In the genomic region with DNA sequence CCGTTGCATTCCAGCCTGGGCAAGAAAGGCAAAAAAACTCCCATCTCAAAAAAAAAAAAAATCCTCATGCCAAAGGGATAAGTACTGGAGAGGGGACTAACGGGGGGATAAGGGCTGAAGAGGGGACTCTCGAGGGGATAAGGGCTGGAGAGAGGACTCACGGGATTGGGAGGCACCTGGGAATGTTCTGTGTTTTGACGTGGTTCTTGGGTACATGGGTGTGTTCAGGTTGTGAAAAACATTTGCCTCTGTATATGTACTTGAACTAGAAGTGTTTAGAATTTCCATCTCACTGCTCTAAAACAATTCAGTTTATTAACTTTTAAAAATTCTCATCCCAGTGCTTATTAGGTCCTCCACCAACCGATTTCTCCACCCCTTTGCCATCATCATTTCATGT, we compare ENCODE assay signal across 23 cellular contexts. TPM values are rescaled to one million over a fixed set of nuclear protein-coding genes. Genes with fewer than 3 reads are reported as not detected.
"Had no signal": no experiment of that assay in that cellular context is flagged by ENCODE, and none has a peak within 500 bp of the region (broad histone marks: within the 10 kb centered on the region; RNA-seq: fewer than 3 reads in every experiment).

No MANE protein-coding gene starts in this region.

- H3K27ac ChIP-seq: SJSA1 had no signal

- H3K9me3 ChIP-seq: MG63, SJSA1, SK-N-SH had no signal

- H3K4me3 ChIP-seq: MG63, SJSA1 had no signal

- FAIRE-seq: RCC 7860 had no signal

- H3K4me2 ChIP-seq: SK-N-SH had no signal

- H3K36me3 ChIP-seq: MG63, SJSA1 had no signal

- DNase-seq: KBM-7, MG63, NCI-H1092, NCI-H1105 treated with DMSO at 0.1 percent for 48 hours, NCI-H1417 treated with DMSO at 0.1 percent for 48 hours, NCI-H146, NCI-H1694 treated with DMSO at 0.1 percent for 48 hours, NCI-H1930, NCI-H2107, NCI-H2171, NCI-H226, NCI-H446, NCI-H510A, NCI-H524 treated with DMSO at 0.1 percent for 48 hours, NCI-H774, Right ventricle myocardium superior, RPMI8226, SIG-M5, SK-N-SH had no signal

- H3K27me3 ChIP-seq: MG63, SJSA1 had no signal

- H3K9ac ChIP-seq: SK-N-SH had no signal

RNA-seq across cellular contexts. Expression of gene FKBP6, which starts 4.5 kb away (rescaled TPM):
- total RNA-seq: HT-29, LHCN-M2, Right ventricle myocardium superior, SJSA1 had no signal
- polyA plus RNA-seq: SK-N-SH had no signal

RNA-seq across cellular contexts. Expression of gene TRIM50, which starts 4.6 kb away (rescaled TPM):
- total RNA-seq: HT-29, LHCN-M2, SJSA1 had no signal
- polyA plus RNA-seq: SK-N-SH had no signal
